13 cellular contexts compared by ENCODE assay signal in genomic region chr1:22249928-22250680, GRCh38.
"Had no signal": no experiment of that assay in that cellular context is flagged by ENCODE, and none has a peak within 500 bp of the region (broad histone marks: within the 10 kb centered on the region; RNA-seq: fewer than 3 reads in every experiment).

No MANE protein-coding gene starts in this region.

- DNase-seq: activated CD4-positive, alpha-beta T cell treated with anti-CD3 and anti-CD28 coated beads, Interleukin-2, amount 50 U/mL, for 1 hour; activated CD8-positive, alpha-beta memory T cell treated with anti-CD3 and anti-CD28 coated beads for 24 hours; activated naive CD8-positive, alpha-beta T cell treated with anti-CD3 and anti-CD28 coated beads, Interleukin-2, amount 10 ng/mL, durations not matched to agents 7 days and 5 days; dermis blood vessel endothelial cell; left lung; sigmoid colon; stimulated activated CD4-positive, alpha-beta T cell treated with anti-CD3 and anti-CD28 coated beads, Interleukin-1b, Interleukin-23, amount 100 ng/mL, for 48 hours; stomach; T-helper 9 cell; testis had no signal

- H3K27me3 ChIP-seq: testis had no signal

- ATAC-seq: activated CD4-positive, CD25-positive, alpha-beta regulatory T cell treated with anti-CD3 and anti-CD28 coated beads, Interleukin-2, amount 50 U/mL, for 24 hours; esophagus mucosa; left lung had no signal

- H3K36me3 ChIP-seq: left lung, sigmoid colon, stomach had no signal

- H3K9me3 ChIP-seq: left lung, psoas muscle, sigmoid colon, stomach, testis had no signal

- H3K27ac ChIP-seq: left lung, psoas muscle, sigmoid colon, stomach, testis had no signal

- H3K4me3 ChIP-seq: left lung, psoas muscle, sigmoid colon, stomach, testis had no signal

- H3K4me1 ChIP-seq: left lung, sigmoid colon, testis had no signal
